ENCODE assay signal across 19 cellular contexts in genomic region chr3:147406255-147407023, GRCh38. TPM values are rescaled to one million over a fixed set of nuclear protein-coding genes. Genes with fewer than 3 reads are reported as not detected.
DNase-seq lines count a peak whose midpoint lies in the region; ATAC-seq and TF ChIP-seq lines count a peak whose summit lies in the region.
"Had no signal": no experiment of that assay in that cellular context is flagged by ENCODE, and none has a peak within 500 bp of the region (broad histone marks: within the 10 kb centered on the region; RNA-seq: fewer than 3 reads in every experiment).

Gene ZIC4, minus strand, starts transcription at chr3:147406543. Its CDS starts 3,746 bp downstream, at chr3:147402797.

- H3K4me3 Mint-ChIP-seq in GM23338, result peak within 1 kb of the TSS; percentile 79
- H3K4me3 Mint-ChIP-seq in WTC11, result peak within 1 kb of the TSS; percentile 91
- peak within 1 kb of the TSS; percentile 85 for H3K4me3 Mint-ChIP-seq in osteocyte (ENCODE audit: unreplicated experiment)
- H3K4me3 Mint-ChIP-seq: activated naive CD8-positive, alpha-beta T cell treated with anti-CD3 and anti-CD28 coated beads, Interleukin-2, amount 50 U/mL, for 24 hours; stimulated activated naive CD8-positive, alpha-beta T cell treated with anti-CD3 and anti-CD28 coated beads, Interleukin-15, Interleukin-2, amounts not matched to agents 100 ng/mL and 50 ng/mL, for 24 hours had no signal

- H3K4me1 ChIP-seq in GM23338 (ENCODE audit: insufficient read depth), result peaks cover 81% of the 10 kb centered on the region
- H3K4me1 ChIP-seq in left ventricle myocardium inferior, result peaks cover 40% of the 10 kb centered on the region
- peaks cover 8% of the 10 kb centered on the region for H3K4me1 ChIP-seq in right cardiac atrium (ENCODE audit: control insufficient read depth, insufficient read depth, low read length)
- H3K4me1 ChIP-seq in Karpas-422 (ENCODE audit: low read length), result no peaks in the 10 kb centered on the region
- H3K4me1 ChIP-seq: prostate gland had no signal

- H3K4me2 ChIP-seq in GM23338 (peak within 1 kb of the TSS; percentile 95), Karpas-422 (ENCODE audit: low read depth, low read length, poor library complexity, severe bottlenecking) (no peak within 1 kb of the TSS)
- H3K4me2 ChIP-seq: KMS-11 had no signal

- H3K9ac ChIP-seq in Karpas-422 (ENCODE audit: low read length), result no peak within 1 kb of the TSS
- H3K9ac ChIP-seq: KMS-11 had no signal

- intact Hi-C loops in left ventricle myocardium inferior (cut with micrococcal nuclease), result no loop called here
- intact Hi-C loops in right cardiac atrium (cut with DNase I), result no loop called here

- H3K9me3 Mint-ChIP-seq in GM23338, result peaks cover 8% of the 10 kb centered on the region; the same call in 2 of the 3 replicates
- no peaks in the 10 kb centered on the region for H3K9me3 Mint-ChIP-seq in WTC11
- no peaks in the 10 kb centered on the region for H3K9me3 Mint-ChIP-seq in osteocyte (ENCODE audit: unreplicated experiment)

- H3K9me3 ChIP-seq in left ventricle myocardium inferior (replicated peaks) (no peaks in the 10 kb centered on the region), right cardiac atrium (ENCODE audit: control insufficient read depth, low read length) (no peaks in the 10 kb centered on the region), Karpas-422 (ENCODE audit: low read length) (no peaks in the 10 kb centered on the region; the same call in 1 of the 2 replicates)
- H3K9me3 ChIP-seq: heart right ventricle, prostate gland, SJSA1 had no signal

- WGBS in right cardiac atrium, result 7% methylated on average over 22 of the region's 22 CpGs

- POLR2A ChIA-PET in WTC11 (lab: Charles Lee), result interaction anchor here (2.0 to 2.6 kb wide), 2 partner anchors 9 to 13 kb away, joined by 6 to 10 read pairs; no protein-coding TSS in a partner anchor

- peaks cover 98% of the 10 kb centered on the region for H3K27me3 ChIP-seq in GM23338 (ENCODE audit: insufficient read depth)
- peaks cover 100% of the 10 kb centered on the region for H3K27me3 ChIP-seq in left ventricle myocardium inferior (ENCODE audit: low read depth)
- H3K27me3 ChIP-seq in right cardiac atrium (ENCODE audit: control insufficient read depth, insufficient read depth), result peaks cover 8% of the 10 kb centered on the region
- no peaks in the 10 kb centered on the region for H3K27me3 ChIP-seq in Karpas-422 (ENCODE audit: low read length)
- H3K27me3 ChIP-seq: SJSA1 had no signal

- ATAC-seq in GM23338 (no peak), WTC11 (no peak), right cardiac atrium (no peak)
- ATAC-seq: activated naive CD8-positive, alpha-beta T cell treated with anti-CD3 and anti-CD28 coated beads, Interleukin-2, amount 50 U/mL, for 24 hours; heart right ventricle; left cardiac atrium had no signal

- H3K4me3 ChIP-seq in GM23338, result peak within 1 kb of the TSS; percentile 71
- H3K4me3 ChIP-seq in left ventricle myocardium inferior, result no peak within 1 kb of the TSS
- no peak within 1 kb of the TSS for H3K4me3 ChIP-seq in right cardiac atrium (ENCODE audit: low read length)
- H3K4me3 ChIP-seq in Karpas-422 (ENCODE audit: low read length), result no peak within 1 kb of the TSS
- H3K4me3 ChIP-seq: heart right ventricle, prostate gland, SJSA1 had no signal

- H3F3A ChIP-seq in GM23338 (replicated peaks; ENCODE audit: low read depth), result peaks cover 50% of the 10 kb centered on the region

- H3K27ac ChIP-seq in GM23338 (ENCODE audit: low read depth) (no peak within 1 kb of the TSS), left ventricle myocardium inferior (replicated peaks) (no peak within 1 kb of the TSS), right cardiac atrium (ENCODE audit: low read length) (no peak within 1 kb of the TSS), Karpas-422 (ENCODE audit: low read length) (no peak within 1 kb of the TSS)
- H3K27ac ChIP-seq: heart right ventricle, KMS-11, prostate gland, SJSA1 had no signal

- no peaks in the 10 kb centered on the region; the same call in 1 of the 2 replicates for H4K20me1 ChIP-seq in GM23338 (replicated peaks; ENCODE audit: insufficient read depth)
- H4K20me1 ChIP-seq in Karpas-422 (ENCODE audit: insufficient read depth, low read depth, low read length), result no peaks in the 10 kb centered on the region

- H3K27ac Mint-ChIP-seq in GM23338 (no peak within 1 kb of the TSS), WTC11 (no peak within 1 kb of the TSS), osteocyte (ENCODE audit: unreplicated experiment) (peak within 1 kb of the TSS; percentile 98)
- H3K27ac Mint-ChIP-seq: activated naive CD8-positive, alpha-beta T cell treated with anti-CD3 and anti-CD28 coated beads, Interleukin-2, amount 50 U/mL, for 24 hours; stimulated activated naive CD8-positive, alpha-beta T cell treated with anti-CD3 and anti-CD28 coated beads, Interleukin-15, Interleukin-2, amounts not matched to agents 100 ng/mL and 50 ng/mL, for 24 hours had no signal

- peaks cover 81% of the 10 kb centered on the region for H3K4me1 Mint-ChIP-seq in GM23338
- peaks cover 83% of the 10 kb centered on the region for H3K4me1 Mint-ChIP-seq in WTC11
- peaks cover 57% of the 10 kb centered on the region for H3K4me1 Mint-ChIP-seq in osteocyte (ENCODE audit: unreplicated experiment)

- H3K27me3 Mint-ChIP-seq in GM23338 (ENCODE audit: insufficient read depth, low read depth, poor library complexity) (peaks cover 99% of the 10 kb centered on the region), WTC11 (ENCODE audit: low read depth) (peaks cover 100% of the 10 kb centered on the region), osteocyte (ENCODE audit: unreplicated experiment) (no peaks in the 10 kb centered on the region)

- H2AFZ ChIP-seq in GM23338, result 0 out of 2 replicates have a peak within 1 kb of the TSS, but pooled peaks have one; percentile 43
- no peak within 1 kb of the TSS for H2AFZ ChIP-seq in Karpas-422 (ENCODE audit: low read length)

- H3K79me2 ChIP-seq in GM23338 (replicated peaks; ENCODE audit: insufficient read depth) (no peaks in the 10 kb centered on the region), Karpas-422 (ENCODE audit: low read length) (no peaks in the 10 kb centered on the region)

- H3K9me2 ChIP-seq in GM23338 (ENCODE audit: insufficient read depth) (no peaks in the 10 kb centered on the region), Karpas-422 (replicated peaks; ENCODE audit: insufficient read depth, low read length) (no peaks in the 10 kb centered on the region)

- peak; percentile 18 for DNase-seq in GM23338 (ENCODE audit: low spot score)
- DNase-seq in WTC11 (ENCODE audit: low spot score), result no peak
- DNase-seq in epidermal melanocyte (ENCODE audit: insufficient read length, low spot score), result peak; percentile 10
- DNase-seq in osteocyte (ENCODE audit: extremely low spot score, unreplicated experiment), result no peak
- no peak for DNase-seq in left ventricle myocardium inferior
- DNase-seq in effector CD4-positive, alpha-beta T cell, result no peak
- no peak for DNase-seq in right cardiac atrium
- DNase-seq in Karpas-422, result no peak
- DNase-seq: activated CD4-positive, alpha-beta T cell treated with anti-CD3 and anti-CD28 coated beads, Interleukin-2, amount 50 U/mL, for 1 hour; activated naive CD8-positive, alpha-beta T cell treated with anti-CD3 and anti-CD28 coated beads, Interleukin-2, amount 50 U/mL, for 24 hours; activated T-cell treated with anti-CD3 and anti-CD28 coated beads, Interleukin-2, amount 50 U/mL, for 48 hours; heart right ventricle; left cardiac atrium; NCI-H1694; NCI-H446 had no signal

- CTCF ChIA-PET in WTC11 (lab: Charles Lee), result interaction anchor here (2.0 to 4.3 kb wide), 4 partner anchors 10 to 23 kb away, joined by 9 to 25 read pairs (median 10); no protein-coding TSS in a partner anchor

- no peaks in the 10 kb centered on the region for H3K36me3 Mint-ChIP-seq in GM23338 (ENCODE audit: low read depth)
- H3K36me3 Mint-ChIP-seq in WTC11, result peaks cover 3% of the 10 kb centered on the region; the same call in 1 of the 2 replicates
- H3K36me3 Mint-ChIP-seq in osteocyte (ENCODE audit: unreplicated experiment), result peaks cover 9% of the 10 kb centered on the region

- no peak for TF ChIP-seq CTCF in GM23338 (conservative IDR thresholded peaks at IDR 0.05; ENCODE audit: low read depth in 2 of 2)
- TF ChIP-seq CTCF in WTC11 (IDR thresholded peaks at IDR 0.05), result no peak
- no peak for TF ChIP-seq CTCF in osteocyte (IDR thresholded peaks at IDR 0.05)
- no peak for TF ChIP-seq CTCF in left ventricle myocardium inferior (IDR thresholded peaks at IDR 0.05; ENCODE audit: borderline replicate concordance)

- H3K36me3 ChIP-seq in GM23338 (ENCODE audit: insufficient read depth) (no peaks in the 10 kb centered on the region), left ventricle myocardium inferior (no peaks in the 10 kb centered on the region), Karpas-422 (ENCODE audit: insufficient read depth, low read length) (no peaks in the 10 kb centered on the region)
- H3K36me3 ChIP-seq: heart right ventricle, prostate gland, SJSA1 had no signal

TF ChIP-seq in GM23338, 12 proteins besides CTCF, POLR2A, EP300 and RAD21:
- TF ChIP-seq EZH2 (IDR thresholded peaks at IDR 0.05; ENCODE audit: low read depth, unreplicated experiment), result peak; percentile 79
- TF ChIP-seq JUNB (IDR thresholded peaks at IDR 0.05; ENCODE audit: unreplicated experiment), result no peak

TF ChIP-seq in WTC11, 78 proteins besides CTCF, POLR2A, EP300 and RAD21:
- TF ChIP-seq TP53 (CRISPR knock-in tag; IDR thresholded peaks at IDR 0.05) (no peak), OVOL2 (CRISPR knock-in tag; IDR thresholded peaks at IDR 0.05; ENCODE audit: borderline replicate concordance) (no peak), E2F4 (CRISPR knock-in tag; IDR thresholded peaks at IDR 0.05; ENCODE audit: borderline replicate concordance, low read depth) (no peak), GABPB1 (CRISPR knock-in tag; IDR thresholded peaks at IDR 0.05) (no peak), ZNF317 (CRISPR knock-in tag; IDR thresholded peaks at IDR 0.05; ENCODE audit: borderline replicate concordance, low read depth) (no peak)
TF ChIP-seq in WTC11: peak in this region for 0.

RNA-seq across cellular contexts. Expression of gene ZIC4, which starts in this region (rescaled TPM):
- not detected in 2 replicates for total RNA-seq in GM23338 (2014; rRNA removed; shearing (Covaris generic))
- polyA plus RNA-seq in GM23338 (2016; fragmentation: Nextera tagmentation; extraction: Ambion mirVana), result 0.12 TPM in 1 of 2 replicates, not detected in the other
- 1.9 to 3.5 TPM (median 2.5 TPM) in 3 replicates for total RNA-seq in WTC11 (2021)
- total RNA-seq in osteocyte, result 8.6 and 8.8 TPM in 2 replicates
- total RNA-seq in left ventricle myocardium inferior, result not detected
- total RNA-seq in right cardiac atrium, result not detected
- polyA plus RNA-seq in right cardiac atrium, result not detected
- total RNA-seq in Karpas-422 (2014; rRNA removed; shearing (Covaris generic); ENCODE audit: low replicate concordance), result not detected in 2 replicates
- total RNA-seq: heart right ventricle, left cardiac atrium, prostate gland had no signal
- polyA plus RNA-seq: heart right ventricle had no signal

Comparison
In these comparisons a context has a peak if more than half of its experiments do, and no peak if none do; other contexts are left out.
1. Peak in DNase-seq, H3K4me3 ChIP-seq and H3K4me2 ChIP-seq in GM23338; RNA of the gene not detected or under 1 TPM.